In the genomic region with DNA sequence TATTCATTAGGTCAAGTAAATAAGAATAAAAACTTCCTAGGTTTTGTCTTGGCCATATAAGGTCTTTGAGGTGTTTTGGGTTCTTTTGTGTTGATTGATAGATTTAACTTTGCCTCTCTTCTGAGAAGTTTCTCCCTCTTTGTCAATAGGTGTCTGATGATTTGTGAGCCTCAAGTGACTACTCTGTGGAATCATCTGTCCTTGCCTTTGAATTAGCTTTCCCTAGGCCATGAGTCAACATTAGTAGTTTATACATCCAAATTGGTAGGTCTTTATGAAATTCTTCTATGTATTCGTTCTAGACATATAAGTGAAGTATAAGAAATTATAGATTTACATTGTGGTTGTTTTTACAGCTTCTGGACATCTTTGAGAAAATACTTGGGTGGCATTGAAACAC, we compare ENCODE assay signal across 18 cellular contexts.
DNase-seq lines count a peak whose midpoint lies in the region; ATAC-seq and TF ChIP-seq lines count a peak whose summit lies in the region.
"Had no signal": no experiment of that assay in that cellular context is flagged by ENCODE, and none has a peak within 500 bp of the region (broad histone marks: within the 10 kb centered on the region; RNA-seq: fewer than 3 reads in every experiment).

No MANE protein-coding gene starts in this region.

- H3K4me2 ChIP-seq in IMR-90 (ENCODE audit: low read depth, low read length) = no peak overlapping the region
- H3K4me2 ChIP-seq: A549 had no signal

- H3K9me3 Mint-ChIP-seq in nephron = no peaks in the 10 kb centered on the region

- no peak for TF ChIP-seq CTCF in IMR-90 (conservative IDR thresholded peaks at IDR 0.05; ENCODE audit: low read depth, low read length)
- TF ChIP-seq CTCF in epithelial cell of esophagus (IDR thresholded peaks at IDR 0.05; ENCODE audit: insufficient read depth, low read depth, low read length, missing control alignments) = no peak
- no peak for TF ChIP-seq CTCF in nephron (IDR thresholded peaks at IDR 0.05; ENCODE audit: unreplicated experiment in 3 of 3)
- TF ChIP-seq CTCF in upper lobe of right lung (IDR thresholded peaks at IDR 0.05) = no peak

- no peak overlapping the region for H3K4me3 ChIP-seq in IMR-90 (ENCODE audit: insufficient read depth, low read depth, low read length)
- no peak overlapping the region for H3K4me3 ChIP-seq in epithelial cell of esophagus (ENCODE audit: low read length)
- no peak overlapping the region for H3K4me3 ChIP-seq in upper lobe of right lung
- H3K4me3 ChIP-seq: A549 had no signal

- no peaks in the 10 kb centered on the region for H4K20me1 ChIP-seq in IMR-90 (ENCODE audit: insufficient read depth, low read length)

- dilution Hi-C loops in IMR-90 (cut with HindIII; ENCODE audit: low sequenced_read_pairs, unreplicated experiment) = no loop called here

- no TSS peak for BruUV-seq in IMR-90 (replicated peaks; lab: Mats Ljungman, UMichigan)

- H3K9me3 ChIP-seq in IMR-90 (ENCODE audit: control insufficient read depth, insufficient read depth, low read length) (no peaks in the 10 kb centered on the region), upper lobe of right lung (no peaks in the 10 kb centered on the region)
- H3K9me3 ChIP-seq: A549, BE2C had no signal

- no peaks in the 10 kb centered on the region for H3K9me1 ChIP-seq in IMR-90 (ENCODE audit: insufficient read depth, low read length)

- H3K9ac ChIP-seq in IMR-90 (ENCODE audit: low read depth, low read length) = no peak overlapping the region

- H3K23ac ChIP-seq in IMR-90 (ENCODE audit: low read depth, low read length) = no peak overlapping the region

- TF ChIP-seq POLR2A in IMR-90 (IDR thresholded peaks at IDR 0.05; ENCODE audit: low read depth, low read length) = no peak

- H3K27ac ChIP-seq in IMR-90 (ENCODE audit: insufficient read depth, low read length) (no peak overlapping the region), upper lobe of right lung (no peak overlapping the region)
- H3K27ac ChIP-seq: A549, C4-2B, HL-60 had no signal

- H2BK20ac ChIP-seq in IMR-90 (ENCODE audit: low read depth, low read length) = no peak overlapping the region

- intact Hi-C loops in IMR-90 (cut with micrococcal nuclease) (no loop called here), left ventricle myocardium superior (cut with micrococcal nuclease) (no loop called here), upper lobe of right lung (cut with DNase I) (no loop called here)

- no peak overlapping the region for H2BK15ac ChIP-seq in IMR-90 (ENCODE audit: low read depth, low read length)

- H2AK5ac ChIP-seq in IMR-90 (ENCODE audit: low read depth, low read length) = no peak overlapping the region

- H3K18ac ChIP-seq in IMR-90 (ENCODE audit: low read depth, low read length) = no peak overlapping the region

- no CpG with 5 or more reads among the region's 1 CpG for WGBS in IMR-90 (ENCODE audit: extremely low coverage in 2 of 2, insufficient read length in 1 of 2), 2 experiments

- H3K27ac Mint-ChIP-seq in nephron = peak overlapping the region; percentile 40 to 73 (median 60)
- H3K27ac Mint-ChIP-seq: CD4-positive, alpha-beta memory T cell had no signal

- CTCF ChIA-PET in IMR-90 (lab: Yijun Ruan, JAX) = no interaction called here

- peaks cover 25% of the 10 kb centered on the region for H3K36me3 Mint-ChIP-seq in nephron (ENCODE audit: low read depth)
- H3K36me3 Mint-ChIP-seq: CD4-positive, alpha-beta memory T cell had no signal

- no peak overlapping the region for H2BK5ac ChIP-seq in IMR-90 (ENCODE audit: low read depth, low read length, poor library complexity, severe bottlenecking)

- TF ChIP-seq RAD21 in IMR-90 (IDR thresholded peaks at IDR 0.05; ENCODE audit: low read length) = no peak

- H3K14ac ChIP-seq in IMR-90 (replicated peaks; ENCODE audit: low read depth, low read length) = no peak overlapping the region

- H3K4ac ChIP-seq in IMR-90 (ENCODE audit: low read depth, low read length) = no peak overlapping the region

- peaks cover 40% of the 10 kb centered on the region for H3K4me1 Mint-ChIP-seq in nephron
- H3K4me1 Mint-ChIP-seq: CD4-positive, alpha-beta memory T cell had no signal

- H3K27me3 ChIP-seq in IMR-90 (ENCODE audit: control insufficient read depth, insufficient read depth, low read length) (no peaks in the 10 kb centered on the region), upper lobe of right lung (no peaks in the 10 kb centered on the region)
- H3K27me3 ChIP-seq: BE2C had no signal

- H3K27me3 Mint-ChIP-seq in nephron (ENCODE audit: low read depth) = no peaks in the 10 kb centered on the region
- H3K27me3 Mint-ChIP-seq: CD4-positive, alpha-beta memory T cell had no signal

- no peak overlapping the region for H2BK120ac ChIP-seq in IMR-90 (ENCODE audit: low read depth, low read length)

- no peak overlapping the region for H4K8ac ChIP-seq in IMR-90 (ENCODE audit: low read depth in 2 of 2, low read length in 2 of 2)

- POLR2A ChIA-PET in IMR-90 (lab: Charles Lee; ENCODE audit: unreplicated experiment) = no interaction called here

- peak; percentile 14 for DNase-seq in IMR-90
- peak; percentile 50 for DNase-seq in epithelial cell of esophagus (ENCODE audit: low read depth)
- DNase-seq in NCI-H524 treated with DMSO at 0.1 percent for 48 hours (lab: John Stamatoyannopoulos, UW) = no peak
- no peak for DNase-seq in left ventricle myocardium superior
- no peak for DNase-seq in upper lobe of right lung
- DNase-seq: BE2C; CD4-positive, alpha-beta memory T cell; COR-L47; DMS153; DMS79 treated with DMSO at 0.1 percent for 48 hours; EL; GF-D8; GOT3 had no signal

- H4K5ac ChIP-seq in IMR-90 (ENCODE audit: low read depth, low read length) = no peak overlapping the region

- no peaks in the 10 kb centered on the region for H3K36me3 ChIP-seq in IMR-90 (ENCODE audit: control insufficient read depth, insufficient read depth, low read length)
- no peaks in the 10 kb centered on the region for H3K36me3 ChIP-seq in upper lobe of right lung
- H3K36me3 ChIP-seq: BE2C had no signal

- no peak overlapping the region for H3K56ac ChIP-seq in IMR-90 (ENCODE audit: extremely low read depth, insufficient read depth, low read length)

- ATAC-seq in IMR-90 (ENCODE audit: low read depth) (no peak), left ventricle myocardium superior (no peak), upper lobe of right lung (no peak)
- ATAC-seq: A549, HCT116 had no signal

- no peak overlapping the region for H2AK9ac ChIP-seq in IMR-90 (replicated peaks; ENCODE audit: low read depth, low read length, poor library complexity)

- in situ Hi-C loops in IMR-90 (cut with MboI; ENCODE audit: low sequenced_read_pairs) = no loop called here

- no peaks in the 10 kb centered on the region for H3K4me1 ChIP-seq in IMR-90 (ENCODE audit: control insufficient read depth, insufficient read depth, low read length)
- H3K4me1 ChIP-seq in upper lobe of right lung = no peaks in the 10 kb centered on the region

- H3K79me1 ChIP-seq in IMR-90 (ENCODE audit: low read depth in 1 of 2, low read length in 2 of 2) = no peaks in the 10 kb centered on the region

- no peak overlapping the region for H4K91ac ChIP-seq in IMR-90 (ENCODE audit: insufficient read depth, low read depth, low read length)

- H2AFZ ChIP-seq in IMR-90 (replicated peaks; ENCODE audit: low read length, poor library complexity) = no peak overlapping the region

- no peak overlapping the region for H3K4me3 Mint-ChIP-seq in nephron
- H3K4me3 Mint-ChIP-seq: CD4-positive, alpha-beta memory T cell had no signal

TF ChIP-seq in IMR-90, 13 proteins besides CTCF, POLR2A, EP300 and RAD21:
- TF ChIP-seq MAFK (IDR thresholded peaks at IDR 0.05; ENCODE audit: low read depth, low read length) = no peak
- no peak for TF ChIP-seq RCOR1 (IDR thresholded peaks at IDR 0.05; ENCODE audit: insufficient replicate concordance, low read length)
- TF ChIP-seq FOS (IDR thresholded peaks at IDR 0.05; ENCODE audit: low read depth, low read length) = no peak
- TF ChIP-seq, protein P1, sequence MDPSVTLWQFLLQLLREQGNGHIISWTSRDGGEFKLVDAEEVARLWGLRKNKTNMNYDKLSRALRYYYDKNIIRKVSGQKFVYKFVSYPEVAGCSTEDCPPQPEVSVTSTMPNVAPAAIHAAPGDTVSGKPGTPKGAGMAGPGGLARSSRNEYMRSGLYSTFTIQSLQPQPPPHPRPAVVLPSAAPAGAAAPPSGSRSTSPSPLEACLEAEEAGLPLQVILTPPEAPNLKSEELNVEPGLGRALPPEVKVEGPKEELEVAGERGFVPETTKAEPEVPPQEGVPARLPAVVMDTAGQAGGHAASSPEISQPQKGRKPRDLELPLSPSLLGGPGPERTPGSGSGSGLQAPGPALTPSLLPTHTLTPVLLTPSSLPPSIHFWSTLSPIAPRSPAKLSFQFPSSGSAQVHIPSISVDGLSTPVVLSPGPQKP (IDR thresholded peaks at IDR 0.05; ENCODE audit: borderline replicate concordance, low read depth, low read length) = no peak
- no peak for TF ChIP-seq MXI1 (IDR thresholded peaks at IDR 0.05; ENCODE audit: borderline replicate concordance, low read depth, low read length)
- TF ChIP-seq, protein P2, sequence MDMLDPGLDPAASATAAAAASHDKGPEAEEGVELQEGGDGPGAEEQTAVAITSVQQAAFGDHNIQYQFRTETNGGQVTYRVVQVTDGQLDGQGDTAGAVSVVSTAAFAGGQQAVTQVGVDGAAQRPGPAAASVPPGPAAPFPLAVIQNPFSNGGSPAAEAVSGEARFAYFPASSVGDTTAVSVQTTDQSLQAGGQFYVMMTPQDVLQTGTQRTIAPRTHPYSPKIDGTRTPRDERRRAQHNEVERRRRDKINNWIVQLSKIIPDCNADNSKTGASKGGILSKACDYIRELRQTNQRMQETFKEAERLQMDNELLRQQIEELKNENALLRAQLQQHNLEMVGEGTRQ (IDR thresholded peaks at IDR 0.05; ENCODE audit: low read depth, low read length) = no peak
- no peak for TF ChIP-seq RFX5 (IDR thresholded peaks at IDR 0.05; ENCODE audit: low read depth, low read length)
- TF ChIP-seq MAZ (IDR thresholded peaks at IDR 0.05; ENCODE audit: borderline replicate concordance, low read depth, low read length) = no peak
- no peak for TF ChIP-seq CHD1 (IDR thresholded peaks at IDR 0.05; ENCODE audit: low read depth, low read length)
TF ChIP-seq in IMR-90: peak in this region for 0.

Comparison
In these comparisons a context has a peak if more than half of its experiments do, and no peak if none do; other contexts are left out.
1. DNase-seq: peak in IMR-90 (single experiment) and epithelial cell of esophagus (single experiment); none in NCI-H524 treated with DMSO at 0.1 percent for 48 hours (single experiment), left ventricle myocardium superior (single experiment) and upper lobe of right lung (single experiment).